In genomic region chr6:150929403-150929802, GRCh38 we compare ENCODE assay signal across 1 cellular context.
TF ChIP-seq lines count a peak whose summit lies in the region.

No MANE protein-coding gene starts in this region.

TF ChIP-seq in IMR-90, 13 proteins besides CTCF, POLR2A, EP300 and RAD21:
- TF ChIP-seq SMC3 (IDR thresholded peaks at IDR 0.05; ENCODE audit: low read depth, low read length) = no peak
- no peak for TF ChIP-seq CEBPB (IDR thresholded peaks at IDR 0.05; ENCODE audit: low read depth, low read length)
- no peak for TF ChIP-seq RCOR1 (IDR thresholded peaks at IDR 0.05; ENCODE audit: insufficient replicate concordance, low read length)
- no peak for TF ChIP-seq NFE2L2 (IDR thresholded peaks at IDR 0.05; ENCODE audit: low read depth, low read length)
- TF ChIP-seq BHLHE40 (IDR thresholded peaks at IDR 0.05; ENCODE audit: low read depth, low read length) = no peak
- TF ChIP-seq USF2 (IDR thresholded peaks at IDR 0.05; ENCODE audit: low read depth, low read length) = no peak
- TF ChIP-seq CHD1 (IDR thresholded peaks at IDR 0.05; ENCODE audit: low read depth, low read length) = no peak
- TF ChIP-seq RFX5 (IDR thresholded peaks at IDR 0.05; ENCODE audit: low read depth, low read length) = no peak
